ENCODE assay signal across 15 cellular contexts in genomic region chr1:17533201-17533600, GRCh38. TPM values are rescaled to one million over a fixed set of nuclear protein-coding genes. Genes with fewer than 3 reads are reported as not detected.
DNase-seq lines count a peak whose midpoint lies in the region; ATAC-seq, FAIRE-seq and TF ChIP-seq lines count a peak whose summit lies in the region.
"Had no signal": no experiment of that assay in that cellular context is flagged by ENCODE, and none has a peak within 500 bp of the region (broad histone marks: within the 10 kb centered on the region; RNA-seq: fewer than 3 reads in every experiment).

No MANE protein-coding gene starts in this region.

- H3K4me1 ChIP-seq in ascending aorta = peaks cover 12 to 17% of the 10 kb centered on the region in 2 donors
- H3K4me1 ChIP-seq in parathyroid adenoma = peaks cover 11% of the 10 kb centered on the region
- H3K4me1 ChIP-seq in thoracic aorta (ENCODE audit: control insufficient read depth in 1 of 2, low read depth in 2 of 2) = peaks cover 6 to 67% of the 10 kb centered on the region in 2 donors

- H3K27ac ChIP-seq in ascending aorta = peak overlapping the region; percentile 78 to 92
- peak overlapping the region; percentile 58 for H3K27ac ChIP-seq in cingulate gyrus (ENCODE audit: low read depth, low read length)
- peak overlapping the region; percentile 95 for H3K27ac ChIP-seq in parathyroid adenoma
- peak overlapping the region; percentile 69 to 82 for H3K27ac ChIP-seq in thoracic aorta
- H3K27ac ChIP-seq: GM23248, PC-9 had no signal

- DNase-seq in ascending aorta (ENCODE audit: low spot score in 2 of 2) (no peak), thoracic aorta (ENCODE audit: low spot score) (no peak), mesothelial cell of epicardium (ENCODE audit: low spot score in 2 of 2, unreplicated experiment in 2 of 2) (no peak), HTR-8/SVneo (ENCODE audit: insufficient read length, low spot score) (no peak)
- DNase-seq: CD8-positive, alpha-beta memory T cell; GM23248; Kasumi-1; NCI-H187 treated with DMSO at 0.1 percent for 48 hours; NCI-H2171; NCI-H774; PC-9 had no signal

- H2AFZ ChIP-seq in parathyroid adenoma = no peak overlapping the region
- H2AFZ ChIP-seq: GM23248, PC-9 had no signal

- no peaks in the 10 kb centered on the region for H3K9me3 Mint-ChIP-seq in mesothelial cell of epicardium
- H3K9me3 Mint-ChIP-seq: CD8-positive, alpha-beta memory T cell had no signal

- H3K27me3 ChIP-seq in ascending aorta (no peaks in the 10 kb centered on the region), parathyroid adenoma (ENCODE audit: control insufficient read depth, insufficient read depth, low read length) (no peaks in the 10 kb centered on the region), thoracic aorta (replicated peaks; ENCODE audit: insufficient read depth) (no peaks in the 10 kb centered on the region)
- H3K27me3 ChIP-seq: BLaER1 had no signal

- H3K4me3 Mint-ChIP-seq in mesothelial cell of epicardium = no peak overlapping the region
- H3K4me3 Mint-ChIP-seq: CD8-positive, alpha-beta memory T cell had no signal

- H3K4me3 ChIP-seq in ascending aorta = no peak overlapping the region
- no peak overlapping the region for H3K4me3 ChIP-seq in parathyroid adenoma (ENCODE audit: low read depth, low read length)
- H3K4me3 ChIP-seq in thoracic aorta = no peak overlapping the region
- H3K4me3 ChIP-seq: BLaER1, GM23248, PC-9 had no signal

- no peak overlapping the region for H3K9ac ChIP-seq in parathyroid adenoma
- H3K9ac ChIP-seq: BLaER1, GM23248 had no signal

- intact Hi-C loops in ascending aorta (cut with DNase I) = no loop called here

- TF ChIP-seq CTCF in ascending aorta (IDR thresholded peaks at IDR 0.05) (no peak), parathyroid adenoma (IDR thresholded peaks at IDR 0.05) (no peak), thoracic aorta (IDR thresholded peaks at IDR 0.05) (no peak), mesothelial cell of epicardium (IDR thresholded peaks at IDR 0.05; ENCODE audit: unreplicated experiment) (no peak)

- no peak for FAIRE-seq in HTR-8/SVneo (lab: Jason Lieb, UNC)

- H3K4me2 ChIP-seq in parathyroid adenoma (ENCODE audit: low read length) = no peak overlapping the region
- H3K4me2 ChIP-seq: PC-9 had no signal

- H3K9me3 ChIP-seq in ascending aorta (no peaks in the 10 kb centered on the region), parathyroid adenoma (ENCODE audit: control insufficient read depth, low read length) (no peaks in the 10 kb centered on the region), thoracic aorta (no peaks in the 10 kb centered on the region)
- H3K9me3 ChIP-seq: BLaER1 had no signal

- H3K27me3 Mint-ChIP-seq in mesothelial cell of epicardium (ENCODE audit: low read depth) = no peaks in the 10 kb centered on the region

- ATAC-seq in thoracic aorta (ENCODE audit: insufficient number of reproducible peaks, low FRiP score, low read depth) = no peak
- ATAC-seq in HG03565 (IDR thresholded peaks at IDR 0.05; ENCODE audit: unreplicated experiment) = no peak

- H3K36me3 Mint-ChIP-seq in mesothelial cell of epicardium = no peaks in the 10 kb centered on the region
- H3K36me3 Mint-ChIP-seq: CD8-positive, alpha-beta memory T cell had no signal

- H3K4me1 Mint-ChIP-seq in mesothelial cell of epicardium = peaks cover 28% of the 10 kb centered on the region

- H3K36me3 ChIP-seq in ascending aorta (no peaks in the 10 kb centered on the region), parathyroid adenoma (ENCODE audit: control insufficient read depth, insufficient read depth, low read length) (no peaks in the 10 kb centered on the region), thoracic aorta (no peaks in the 10 kb centered on the region)
- H3K36me3 ChIP-seq: BLaER1 had no signal

- no peak overlapping the region for H3K27ac Mint-ChIP-seq in mesothelial cell of epicardium
- H3K27ac Mint-ChIP-seq: CD8-positive, alpha-beta memory T cell had no signal

- H3K79me2 ChIP-seq in parathyroid adenoma = no peaks in the 10 kb centered on the region

RNA-seq across cellular contexts. Expression of gene ARHGEF10L, which starts 6.3 kb away (rescaled TPM):
- 177 TPM for total RNA-seq in ascending aorta
- 100 to 1,000 TPM; 226 to 301 TPM for total RNA-seq in thoracic aorta
- 31.3 to 33.1 TPM (median 32.6 TPM) in 3 replicates for total RNA-seq in mesothelial cell of epicardium
